Comparison of ENCODE assay signal across 8 cellular contexts in genomic region chr4:41256740-41257256, GRCh38. TPM values are rescaled to one million over a fixed set of nuclear protein-coding genes. Genes with fewer than 3 reads are reported as not detected.
DNase-seq lines count a peak whose midpoint lies in the region; TF ChIP-seq lines count a peak whose summit lies in the region.

Gene UCHL1 (plus strand): TSS chr4:41256928. CDS start chr4:41256977, 49 bp downstream.

- H3K36me3 Mint-ChIP-seq in Calu3 (ENCODE audit: insufficient read depth, unreplicated experiment) (peaks cover 7% of the 10 kb centered on the region), endothelial cell (ENCODE audit: low read depth, unreplicated experiment) (peaks cover 23% of the 10 kb centered on the region)

- no peak for DNase-seq in Calu3
- peak; percentile 30 for DNase-seq in GM20000 (ENCODE audit: low spot score)
- peak; percentile 91 for DNase-seq in MM.1S
- peak; percentile 93 for DNase-seq in endothelial cell (ENCODE audit: low spot score)
- DNase-seq in medulla oblongata (ENCODE audit: extremely low spot score): peak; percentile 62
- no peak for DNase-seq in 8988T

- H3K27me3 Mint-ChIP-seq in Calu3 (ENCODE audit: unreplicated experiment) (no peaks in the 10 kb centered on the region), endothelial cell (ENCODE audit: unreplicated experiment) (peaks cover 2% of the 10 kb centered on the region)

- H3K9me3 Mint-ChIP-seq in Calu3 (ENCODE audit: low read depth, unreplicated experiment) (no peaks in the 10 kb centered on the region), endothelial cell (ENCODE audit: unreplicated experiment) (no peaks in the 10 kb centered on the region)

- intact Hi-C loops in Calu3 (cut with micrococcal nuclease; ENCODE audit: unreplicated experiment): loop anchor here (5.0 kb wide), 1 partner anchor 631 kb away; no protein-coding TSS in a partner anchor

- H3K4me3 Mint-ChIP-seq in Calu3 (ENCODE audit: low read depth, unreplicated experiment): peak within 1 kb of the TSS; percentile 69
- H3K4me3 Mint-ChIP-seq in endothelial cell (ENCODE audit: unreplicated experiment): peak within 1 kb of the TSS; percentile 95

- H3K27me3 ChIP-seq in MM.1S (replicated peaks; ENCODE audit: insufficient read depth, low read length) (0 out of 2 replicates have a peak, but pooled peaks cover 4% of the 10 kb centered on the region), SU-DHL-6 (ENCODE audit: low read length) (no peaks in the 10 kb centered on the region)

- H3K36me3 ChIP-seq in MM.1S (replicated peaks; ENCODE audit: insufficient read depth, low read length) (peaks cover 18% of the 10 kb centered on the region), SU-DHL-6 (ENCODE audit: low read length) (no peaks in the 10 kb centered on the region)

- no peaks in the 10 kb centered on the region for H4K20me1 ChIP-seq in MM.1S (ENCODE audit: insufficient read depth, low read length)
- H4K20me1 ChIP-seq in SU-DHL-6 (ENCODE audit: low read depth, low read length): no peaks in the 10 kb centered on the region; the same call in 1 of the 2 replicates

- H3K4me3 ChIP-seq in MM.1S (ENCODE audit: low read length): peak within 1 kb of the TSS; percentile 86
- H3K4me3 ChIP-seq in SU-DHL-6 (ENCODE audit: insufficient read depth, low read length, poor library complexity, severe bottlenecking): peak within 1 kb of the TSS; percentile 74

- BruUV-seq in Calu3 (replicated peaks; lab: Mats Ljungman, UMichigan): no TSS peak

- TF ChIP-seq CTCF in Calu3 (IDR thresholded peaks at IDR 0.05; ENCODE audit: unreplicated experiment) (no peak), GM20000 (IDR thresholded peaks at IDR 0.05; ENCODE audit: extremely low read depth, missing control alignments) (no peak), MM.1S (IDR thresholded peaks at IDR 0.05; ENCODE audit: low read length) (no peak), SU-DHL-6 (IDR thresholded peaks at IDR 0.05; ENCODE audit: insufficient read depth, low read length, poor library complexity, severe bottlenecking) (no peak), endothelial cell (IDR thresholded peaks at IDR 0.05; ENCODE audit: unreplicated experiment) (no peak)

- H3K79me2 ChIP-seq in MM.1S (ENCODE audit: low read length) (peaks cover 39% of the 10 kb centered on the region), SU-DHL-6 (ENCODE audit: insufficient read depth, low read length) (peaks cover 17% of the 10 kb centered on the region)

- H3K9me2 ChIP-seq in MM.1S (replicated peaks; ENCODE audit: insufficient read depth, low read length) (no peaks in the 10 kb centered on the region), SU-DHL-6 (replicated peaks; ENCODE audit: insufficient read depth, low read length) (no peaks in the 10 kb centered on the region)

- peaks cover 10% of the 10 kb centered on the region; the same call in 1 of the 2 replicates for H3K4me1 ChIP-seq in MM.1S (ENCODE audit: low read length)

- H2AFZ ChIP-seq in MM.1S (ENCODE audit: low read length) (peak within 1 kb of the TSS; percentile 79), SU-DHL-6 (ENCODE audit: low read depth, low read length, severe bottlenecking) (peak within 1 kb of the TSS; percentile 81)

- H3K27ac Mint-ChIP-seq in Calu3 (ENCODE audit: unreplicated experiment) (no peak within 1 kb of the TSS), endothelial cell (ENCODE audit: unreplicated experiment) (peak within 1 kb of the TSS; percentile 91)

- H3K27ac ChIP-seq in MM.1S (ENCODE audit: low read length) (peak within 1 kb of the TSS; percentile 75; the same call in 1 of the 2 replicates), SU-DHL-6 (ENCODE audit: low read depth, low read length) (peak within 1 kb of the TSS; percentile 76), temporal lobe (ENCODE audit: low read depth, low read length) (peak within 1 kb of the TSS; percentile 78)

- H3K4me2 ChIP-seq in MM.1S (ENCODE audit: low read depth, low read length): peak within 1 kb of the TSS; percentile 70
- peak within 1 kb of the TSS; percentile 69 for H3K4me2 ChIP-seq in SU-DHL-6 (ENCODE audit: low read depth, low read length, poor library complexity, severe bottlenecking)

- CTCF ChIA-PET in Calu3 (lab: Charles Lee): no interaction called here

- H3F3A ChIP-seq in MM.1S (ENCODE audit: insufficient read depth, low read length) (peaks cover 24% of the 10 kb centered on the region; the same call in 1 of the 2 replicates), SU-DHL-6 (ENCODE audit: insufficient read depth) (no peaks in the 10 kb centered on the region)

- H3K9ac ChIP-seq in MM.1S (ENCODE audit: low read length): peak within 1 kb of the TSS; percentile 79
- H3K9ac ChIP-seq in SU-DHL-6 (ENCODE audit: low read length): peak within 1 kb of the TSS; percentile 85

- H3K9me3 ChIP-seq in MM.1S (replicated peaks; ENCODE audit: insufficient read depth, low read length): no peaks in the 10 kb centered on the region
- H3K9me3 ChIP-seq in SU-DHL-6 (ENCODE audit: insufficient read depth, low read length): no peaks in the 10 kb centered on the region

- peaks cover 11% of the 10 kb centered on the region for H3K4me1 Mint-ChIP-seq in Calu3 (ENCODE audit: low read depth, unreplicated experiment)
- peaks cover 20% of the 10 kb centered on the region for H3K4me1 Mint-ChIP-seq in endothelial cell (ENCODE audit: unreplicated experiment)

RNA-seq across cellular contexts. Expression of gene UCHL1, which starts in this region (rescaled TPM):
- total RNA-seq in Calu3 (2022) (17.2 and 19.3 TPM in 2 replicates), endothelial cell (ENCODE audit: unreplicated experiment) (397 TPM), temporal lobe (1,168 TPM)

Comparison
In these comparisons a context has a peak if more than half of its experiments do, and no peak if none do; other contexts are left out.
1. RNA of gene UCHL1 (total RNA-seq): 1,168 TPM in temporal lobe (single experiment) and 397 TPM in endothelial cell (single experiment); 17.2 to 19.3 TPM in Calu3; every median in the first group is over 10 times any median in the second.
2. DNase-seq: peak in GM20000 (single experiment), MM.1S (single experiment), endothelial cell (single experiment) and medulla oblongata (single experiment); none in Calu3 (single experiment) and 8988T (single experiment).
3. Peak in every context shown above with its lines, with median percentiles within 50 percentile points of each other: H3K27ac ChIP-seq.